1 cellular context compared by ENCODE assay signal in the genomic region with DNA sequence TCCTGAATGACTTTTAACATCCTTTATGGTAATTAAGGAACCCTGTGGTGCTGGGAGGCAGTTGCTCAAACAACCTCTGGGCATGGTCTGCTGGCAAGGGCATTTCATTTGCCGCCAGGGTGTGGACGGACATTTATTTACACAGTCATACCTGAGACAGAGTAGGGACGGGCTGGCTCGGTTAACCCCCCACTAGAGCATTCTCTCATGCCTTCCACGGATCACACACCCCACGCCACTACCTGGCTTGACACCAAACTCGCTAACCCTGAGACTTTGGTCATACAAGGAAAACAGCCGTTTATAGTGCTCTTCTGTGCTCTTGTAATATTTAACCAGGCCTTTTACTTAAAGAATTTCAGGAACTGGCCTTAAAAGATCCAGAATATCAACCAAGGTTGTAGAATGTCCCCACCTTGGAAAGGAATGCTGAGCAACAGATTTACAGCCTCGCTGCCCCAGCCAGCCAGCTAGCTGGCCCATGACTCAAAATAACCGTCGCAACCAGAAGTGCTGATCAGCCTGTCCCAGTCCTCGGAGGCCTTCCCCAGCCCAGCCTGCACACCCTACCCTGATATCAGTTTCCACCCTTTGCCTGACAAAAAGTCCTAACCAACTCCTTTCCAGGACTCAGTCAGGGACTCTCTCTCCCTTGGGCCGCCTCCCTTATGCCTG.
TF ChIP-seq lines count a peak whose summit lies in the region.

No MANE protein-coding gene starts in this region.

TF ChIP-seq in SK-N-SH treated with all-trans-retinoic acid at 6 μM for 48 hours, 23 proteins besides CTCF, POLR2A, EP300 and RAD21 (continued from another document):
- TF ChIP-seq ZNF8 (CRISPR knock-in tag; IDR thresholded peaks at IDR 0.05) (no peak), GLIS3 (CRISPR knock-in tag; IDR thresholded peaks at IDR 0.05) (no peak), PPARA (CRISPR knock-in tag; IDR thresholded peaks at IDR 0.05; ENCODE audit: borderline replicate concordance) (no peak), ZC3H10 (CRISPR knock-in tag; IDR thresholded peaks at IDR 0.05) (no peak), CSDC2 (CRISPR knock-in tag; IDR thresholded peaks at IDR 0.05) (no peak)
- TF ChIP-seq, protein P1, sequence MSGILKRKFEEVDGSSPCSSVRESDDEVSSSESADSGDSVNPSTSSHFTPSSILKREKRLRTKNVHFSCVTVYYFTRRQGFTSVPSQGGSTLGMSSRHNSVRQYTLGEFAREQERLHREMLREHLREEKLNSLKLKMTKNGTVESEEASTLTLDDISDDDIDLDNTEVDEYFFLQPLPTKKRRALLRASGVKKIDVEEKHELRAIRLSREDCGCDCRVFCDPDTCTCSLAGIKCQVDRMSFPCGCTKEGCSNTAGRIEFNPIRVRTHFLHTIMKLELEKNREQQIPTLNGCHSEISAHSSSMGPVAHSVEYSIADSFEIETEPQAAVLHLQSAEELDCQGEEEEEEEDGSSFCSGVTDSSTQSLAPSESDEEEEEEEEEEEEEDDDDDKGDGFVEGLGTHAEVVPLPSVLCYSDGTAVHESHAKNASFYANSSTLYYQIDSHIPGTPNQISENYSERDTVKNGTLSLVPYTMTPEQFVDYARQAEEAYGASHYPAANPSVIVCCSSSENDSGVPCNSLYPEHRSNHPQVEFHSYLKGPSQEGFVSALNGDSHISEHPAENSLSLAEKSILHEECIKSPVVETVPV (CRISPR knock-in tag; IDR thresholded peaks at IDR 0.05) = no peak
- TF ChIP-seq, protein P2, sequence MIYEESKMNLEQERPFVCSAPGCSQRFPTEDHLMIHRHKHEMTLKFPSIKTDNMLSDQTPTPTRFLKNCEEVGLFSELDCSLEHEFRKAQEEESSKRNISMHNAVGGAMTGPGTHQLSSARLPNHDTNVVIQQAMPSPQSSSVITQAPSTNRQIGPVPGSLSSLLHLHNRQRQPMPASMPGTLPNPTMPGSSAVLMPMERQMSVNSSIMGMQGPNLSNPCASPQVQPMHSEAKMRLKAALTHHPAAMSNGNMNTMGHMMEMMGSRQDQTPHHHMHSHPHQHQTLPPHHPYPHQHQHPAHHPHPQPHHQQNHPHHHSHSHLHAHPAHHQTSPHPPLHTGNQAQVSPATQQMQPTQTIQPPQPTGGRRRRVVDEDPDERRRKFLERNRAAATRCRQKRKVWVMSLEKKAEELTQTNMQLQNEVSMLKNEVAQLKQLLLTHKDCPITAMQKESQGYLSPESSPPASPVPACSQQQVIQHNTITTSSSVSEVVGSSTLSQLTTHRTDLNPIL (CRISPR knock-in tag; IDR thresholded peaks at IDR 0.05; ENCODE audit: low read depth) = no peak
- TF ChIP-seq, protein P3, sequence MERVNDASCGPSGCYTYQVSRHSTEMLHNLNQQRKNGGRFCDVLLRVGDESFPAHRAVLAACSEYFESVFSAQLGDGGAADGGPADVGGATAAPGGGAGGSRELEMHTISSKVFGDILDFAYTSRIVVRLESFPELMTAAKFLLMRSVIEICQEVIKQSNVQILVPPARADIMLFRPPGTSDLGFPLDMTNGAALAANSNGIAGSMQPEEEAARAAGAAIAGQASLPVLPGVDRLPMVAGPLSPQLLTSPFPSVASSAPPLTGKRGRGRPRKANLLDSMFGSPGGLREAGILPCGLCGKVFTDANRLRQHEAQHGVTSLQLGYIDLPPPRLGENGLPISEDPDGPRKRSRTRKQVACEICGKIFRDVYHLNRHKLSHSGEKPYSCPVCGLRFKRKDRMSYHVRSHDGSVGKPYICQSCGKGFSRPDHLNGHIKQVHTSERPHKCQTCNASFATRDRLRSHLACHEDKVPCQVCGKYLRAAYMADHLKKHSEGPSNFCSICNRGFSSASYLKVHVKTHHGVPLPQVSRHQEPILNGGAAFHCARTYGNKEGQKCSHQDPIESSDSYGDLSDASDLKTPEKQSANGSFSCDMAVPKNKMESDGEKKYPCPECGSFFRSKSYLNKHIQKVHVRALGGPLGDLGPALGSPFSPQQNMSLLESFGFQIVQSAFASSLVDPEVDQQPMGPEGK (CRISPR knock-in tag; IDR thresholded peaks at IDR 0.05; ENCODE audit: borderline replicate concordance) = no peak
